ENCODE assay signal across 9 cellular contexts in the genomic region with DNA sequence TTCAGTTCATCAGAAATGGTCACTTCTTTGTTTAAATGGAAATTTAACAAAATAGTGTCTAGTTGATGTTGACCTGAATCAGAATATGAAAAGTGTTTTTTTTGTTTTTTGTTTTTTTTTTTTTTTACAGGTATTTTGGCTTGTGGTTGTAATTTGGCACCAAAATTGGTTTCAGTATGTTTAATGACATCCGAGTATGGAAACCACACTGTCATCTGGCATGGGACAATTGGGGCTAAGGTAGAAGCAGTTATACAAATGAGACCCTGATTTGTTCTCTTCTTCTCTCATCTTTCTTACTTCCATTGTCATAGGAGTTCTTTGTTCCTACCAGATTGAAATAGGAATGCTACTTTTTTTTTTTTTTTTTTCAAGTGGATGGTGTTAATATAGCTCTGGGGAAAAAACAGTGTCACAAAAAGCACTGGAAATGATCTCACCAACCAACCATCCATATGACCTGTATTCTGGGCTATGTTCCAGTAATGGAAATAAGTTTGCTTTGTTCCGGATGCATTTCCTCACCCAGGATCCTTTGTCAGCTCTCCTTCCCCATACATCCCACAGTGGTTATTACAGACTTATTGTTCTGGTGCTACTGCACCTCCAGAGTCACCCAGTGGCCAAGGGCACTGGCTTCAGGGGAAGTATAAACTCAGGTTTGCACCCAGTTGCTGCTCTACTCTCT.
A peak's percentile ranks its signal among the peaks of the same experiment; 100 is the strongest.
DNase-seq lines count a peak whose midpoint lies in the region; ATAC-seq and TF ChIP-seq lines count a peak whose summit lies in the region.
"Had no signal": no experiment of that assay in that cellular context is flagged by ENCODE, and none has a peak within 500 bp of the region (broad histone marks: within the 10 kb centered on the region; RNA-seq: fewer than 3 reads in every experiment).

No MANE protein-coding gene starts in this region.

- H3K36me3 ChIP-seq in A673 (ENCODE audit: insufficient read depth, low read length, poor library complexity, severe bottlenecking) (no peaks in the 10 kb centered on the region), stomach (no peaks in the 10 kb centered on the region)

- no peak overlapping the region for H3K27ac ChIP-seq in A673 (ENCODE audit: low read depth, low read length, poor library complexity, severe bottlenecking)
- no peak overlapping the region for H3K27ac ChIP-seq in stomach

- DNase-seq in A673 (ENCODE audit: low spot score) (peak; percentile 89), LNCaP clone FGC (ENCODE audit: low read depth) (peak; percentile 27), amniotic epithelial cell (ENCODE audit: low read depth) (peak; percentile 86), iPS-NIHi11 (ENCODE audit: low spot score) (peak; percentile 22), stomach (no peak)
- DNase-seq: activated naive CD8-positive, alpha-beta T cell treated with anti-CD3 and anti-CD28 coated beads, Interleukin-2, amount 10 ng/mL, durations not matched to agents 7 days and 5 days had no signal

- WGBS in stomach, 5 donors: 45 to 77% (median 60%) methylated on average over 1 to 2 of the region's 2 CpGs

- no peak overlapping the region for H3K4me3 ChIP-seq in A673 (ENCODE audit: low read depth, low read length, poor library complexity, severe bottlenecking)
- no peak overlapping the region for H3K4me3 ChIP-seq in LNCaP clone FGC (ENCODE audit: low read depth, low read length)
- H3K4me3 ChIP-seq in stomach: no peak overlapping the region

- TF ChIP-seq EP300 in stomach (IDR thresholded peaks at IDR 0.05): no peak

- H3K9me3 ChIP-seq in A673 (ENCODE audit: low read depth, low read length, poor library complexity, severe bottlenecking) (no peaks in the 10 kb centered on the region), stomach (no peaks in the 10 kb centered on the region)

- POLR2A ChIA-PET in A673 (lab: Charles Lee; ENCODE audit: low non-redundant PET): no interaction called here

- no peak for TF ChIP-seq CTCF in A673 (conservative IDR thresholded peaks at IDR 0.05; ENCODE audit: low read depth, low read length)
- TF ChIP-seq CTCF in LNCaP clone FGC (IDR thresholded peaks at IDR 0.05; ENCODE audit: control insufficient read depth, extremely low read depth, insufficient read depth): no peak
- no peak for TF ChIP-seq CTCF in stomach (IDR thresholded peaks at IDR 0.05)

- CTCF ChIA-PET in A673 (lab: Charles Lee): interaction anchor here (1.1 kb wide), 2 partner anchors 275 to 283 kb away, joined by 3 read pairs; no protein-coding TSS in a partner anchor

- no peak for TF ChIP-seq POLR2A in stomach (IDR thresholded peaks at IDR 0.05)

- H3K27me3 ChIP-seq in A673 (replicated peaks; ENCODE audit: insufficient read depth, low read depth, low read length, poor library complexity) (no peaks in the 10 kb centered on the region), stomach (no peaks in the 10 kb centered on the region)

- no TSS peak for BruUV-seq in A673 (replicated peaks; lab: Mats Ljungman, UMichigan)

- intact Hi-C loops in A673 (cut with micrococcal nuclease; ENCODE audit: unreplicated experiment) (loop anchor here (5.0 to 10.0 kb wide), 2 partner anchors 249 to 263 kb away; partner anchors contain the start of gene TMSB4X), stomach (cut with DNase I; ENCODE audit: low total_unique reads) (no loop called here)

- H3K4me1 ChIP-seq in A673 (ENCODE audit: insufficient read depth, low read length, poor library complexity, severe bottlenecking): no peaks in the 10 kb centered on the region
- peaks cover 0 to 24% (median 0%) of the 10 kb centered on the region in 4 donors for H3K4me1 ChIP-seq in stomach

- ATAC-seq in HG02981 (IDR thresholded peaks at IDR 0.05; ENCODE audit: unreplicated experiment) (no peak), GM21423 (IDR thresholded peaks at IDR 0.05; ENCODE audit: unreplicated experiment) (no peak), GM19328 (IDR thresholded peaks at IDR 0.05; ENCODE audit: unreplicated experiment) (no peak)
